Comparison of ENCODE assay signal across 8 cellular contexts in the genomic region with DNA sequence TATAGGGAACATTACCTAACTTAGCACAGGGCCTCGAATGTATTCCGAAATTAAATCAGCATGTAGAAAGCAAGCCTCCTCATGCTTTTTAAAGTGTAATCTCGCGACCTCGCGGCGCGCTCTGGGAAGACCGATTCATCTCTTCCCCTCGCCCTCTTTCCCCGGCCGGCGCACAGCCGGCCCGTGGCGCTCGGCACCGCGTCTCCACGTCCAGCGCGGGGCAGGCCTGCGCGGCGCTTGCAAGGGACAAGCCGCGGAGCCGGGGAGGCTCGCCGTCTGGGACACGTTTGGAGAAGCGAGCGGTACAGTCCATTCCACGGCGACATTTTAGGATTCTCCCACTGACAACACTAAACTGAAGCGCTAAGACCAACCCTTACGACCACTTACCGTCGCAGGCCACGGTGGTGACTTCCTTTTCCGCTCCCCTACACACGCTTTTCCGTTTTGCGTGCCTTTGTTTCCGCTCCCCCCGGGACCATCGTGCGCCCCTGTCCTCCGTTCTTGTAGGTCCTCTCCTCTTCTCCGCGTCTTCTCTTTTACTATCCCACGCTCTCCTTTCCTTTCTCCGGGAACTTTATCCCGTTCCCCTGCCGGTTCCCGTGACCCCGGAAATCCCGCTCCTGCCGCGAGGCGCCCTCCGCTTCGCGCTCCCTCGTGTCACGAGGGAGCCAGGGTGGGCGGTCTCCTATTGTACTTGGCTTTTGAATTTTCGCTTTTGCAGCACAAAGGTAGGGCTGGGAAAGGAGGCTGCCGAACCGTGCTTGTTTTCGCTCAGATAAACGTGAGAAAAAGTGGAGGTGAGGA. TPM values are rescaled to one million over a fixed set of nuclear protein-coding genes. Genes with fewer than 3 reads are reported as not detected.
DNase-seq lines count a peak whose midpoint lies in the region; ATAC-seq and TF ChIP-seq lines count a peak whose summit lies in the region.

A gene with protein sequence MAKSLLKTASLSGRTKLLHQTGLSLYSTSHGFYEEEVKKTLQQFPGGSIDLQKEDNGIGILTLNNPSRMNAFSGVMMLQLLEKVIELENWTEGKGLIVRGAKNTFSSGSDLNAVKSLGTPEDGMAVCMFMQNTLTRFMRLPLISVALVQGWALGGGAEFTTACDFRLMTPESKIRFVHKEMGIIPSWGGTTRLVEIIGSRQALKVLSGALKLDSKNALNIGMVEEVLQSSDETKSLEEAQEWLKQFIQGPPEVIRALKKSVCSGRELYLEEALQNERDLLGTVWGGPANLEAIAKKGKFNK (minus strand): TSS at position 664 of the 807 bp plus-strand sequence. CDS start 12,581 bp downstream, outside the sequence.

- no peaks in the 10 kb centered on the region for H3K36me3 ChIP-seq in CD4-positive, CD25-positive, alpha-beta regulatory T cell (ENCODE audit: control insufficient read depth, insufficient read depth, low read length)
- no peaks in the 10 kb centered on the region for H3K36me3 ChIP-seq in endodermal cell (ENCODE audit: control insufficient read depth, insufficient read depth, low read length)

- peaks cover 3% of the 10 kb centered on the region for H3K36me3 Mint-ChIP-seq in CD4-positive, CD25-positive, alpha-beta regulatory T cell
- peaks cover 26% of the 10 kb centered on the region for H3K36me3 Mint-ChIP-seq in activated CD8-positive, alpha-beta T cell treated with anti-CD3 and anti-CD28 coated beads for 36 hours (ENCODE audit: low read depth)
- H3K36me3 Mint-ChIP-seq in endodermal cell (ENCODE audit: low read depth) = peaks cover 5% of the 10 kb centered on the region

- WGBS in endodermal cell (ENCODE audit: insufficient coverage in 1 of 2, insufficient read length in 1 of 2), 2 experiments = 0% methylated on average over 15 to 71 of the region's 72 CpGs

- peak within 1 kb of the TSS; percentile 92 for H3K9ac ChIP-seq in endodermal cell (ENCODE audit: extremely low read depth, low read length, poor library complexity, severe bottlenecking)

- peaks cover 0 to 2% (median 0%) of the 10 kb centered on the region in 7 donors for H3K9me3 Mint-ChIP-seq in CD4-positive, CD25-positive, alpha-beta regulatory T cell
- peaks cover 1% of the 10 kb centered on the region for H3K9me3 Mint-ChIP-seq in activated CD8-positive, alpha-beta T cell treated with anti-CD3 and anti-CD28 coated beads for 36 hours
- H3K9me3 Mint-ChIP-seq in endodermal cell = no peaks in the 10 kb centered on the region

- no peak within 1 kb of the TSS for H3K4me3 Mint-ChIP-seq in CD4-positive, CD25-positive, alpha-beta regulatory T cell
- H3K4me3 Mint-ChIP-seq in activated CD8-positive, alpha-beta T cell treated with anti-CD3 and anti-CD28 coated beads for 36 hours = no peak within 1 kb of the TSS
- H3K4me3 Mint-ChIP-seq in endodermal cell = no peak within 1 kb of the TSS

- peak within 1 kb of the TSS; percentile 100 for H3K4me3 ChIP-seq in CD4-positive, CD25-positive, alpha-beta regulatory T cell (ENCODE audit: low read depth, low read length)
- H3K4me3 ChIP-seq in endodermal cell (ENCODE audit: low read length) = peak within 1 kb of the TSS; percentile 90

- H3K27me3 Mint-ChIP-seq in CD4-positive, CD25-positive, alpha-beta regulatory T cell = no peaks in the 10 kb centered on the region
- H3K27me3 Mint-ChIP-seq in activated CD8-positive, alpha-beta T cell treated with anti-CD3 and anti-CD28 coated beads for 36 hours = no peaks in the 10 kb centered on the region
- H3K27me3 Mint-ChIP-seq in endodermal cell (ENCODE audit: insufficient read depth) = no peaks in the 10 kb centered on the region

- peak within 1 kb of the TSS; percentile 79 for H3K27ac ChIP-seq in CD4-positive, CD25-positive, alpha-beta regulatory T cell (ENCODE audit: insufficient read depth, low read length, poor library complexity, severe bottlenecking)
- H3K27ac ChIP-seq in endodermal cell (ENCODE audit: low read depth, low read length) = peak within 1 kb of the TSS; percentile 91

- peaks cover 45% of the 10 kb centered on the region for H3K4me1 ChIP-seq in CD4-positive, CD25-positive, alpha-beta regulatory T cell (ENCODE audit: control insufficient read depth, insufficient read depth, low read length, poor library complexity, severe bottlenecking)
- H3K4me1 ChIP-seq in endodermal cell (ENCODE audit: control insufficient read depth, insufficient read depth, low read length) = peaks cover 4% of the 10 kb centered on the region

- TF ChIP-seq CTCF in activated CD8-positive, alpha-beta T cell treated with anti-CD3 and anti-CD28 coated beads for 36 hours (IDR thresholded peaks at IDR 0.05) = no peak
- no peak for TF ChIP-seq CTCF in endodermal cell (conservative IDR thresholded peaks at IDR 0.05)

- peak; percentile 89 to 90 for ATAC-seq in CD4-positive, CD25-positive, alpha-beta regulatory T cell (ENCODE audit: low read depth in 2 of 2)
- peak; percentile 71 for ATAC-seq in GM19438 (IDR thresholded peaks at IDR 0.05; ENCODE audit: low read depth, unreplicated experiment)
- peak; percentile 50 for ATAC-seq in HG03565 (IDR thresholded peaks at IDR 0.05; ENCODE audit: unreplicated experiment)
- peak; percentile 90 for ATAC-seq in activated CD8-positive, alpha-beta T cell treated with anti-CD3 and anti-CD28 coated beads for 36 hours

- intact Hi-C loops in activated CD8-positive, alpha-beta T cell treated with anti-CD3 and anti-CD28 coated beads for 36 hours (cut with micrococcal nuclease) = loop anchor here (5.0 to 10.0 kb wide), 3 partner anchors 41 to 172 kb away; a partner anchor contains a TSS

- H3K27me3 ChIP-seq in CD4-positive, CD25-positive, alpha-beta regulatory T cell (ENCODE audit: control insufficient read depth, insufficient read depth, low read length) = no peaks in the 10 kb centered on the region
- no peaks in the 10 kb centered on the region for H3K27me3 ChIP-seq in endodermal cell (ENCODE audit: control insufficient read depth, insufficient read depth, low read length, poor library complexity, severe bottlenecking)

- peaks cover 12 to 24% (median 16%) of the 10 kb centered on the region in 4 donors for H3K4me1 Mint-ChIP-seq in CD4-positive, CD25-positive, alpha-beta regulatory T cell
- H3K4me1 Mint-ChIP-seq in activated CD8-positive, alpha-beta T cell treated with anti-CD3 and anti-CD28 coated beads for 36 hours (ENCODE audit: low read depth) = peaks cover 12% of the 10 kb centered on the region
- H3K4me1 Mint-ChIP-seq in endodermal cell = peaks cover 7% of the 10 kb centered on the region

- peak; percentile 39 to 92 (median 73) for DNase-seq in CD4-positive, CD25-positive, alpha-beta regulatory T cell
- DNase-seq in NCI-H82 treated with DMSO at 0.1 percent for 48 hours (lab: John Stamatoyannopoulos, UW; ENCODE audit: unreplicated experiment) = peak; percentile 50
- DNase-seq in activated CD8-positive, alpha-beta T cell treated with anti-CD3 and anti-CD28 coated beads for 36 hours = peak; percentile 86
- DNase-seq in endodermal cell = peak; percentile 77
- no peak for DNase-seq in mesenteric fat pad (ENCODE audit: low spot score)
- peak; percentile 43 for DNase-seq in stimulated activated CD8-positive, alpha-beta memory T cell treated with anti-CD3 and anti-CD28 coated beads, Interleukin-15, amount 100 ng/mL, for 1 hour (ENCODE audit: low read depth)

- POLR2A ChIA-PET in activated CD8-positive, alpha-beta T cell treated with anti-CD3 and anti-CD28 coated beads for 36 hours (lab: Charles Lee) = interaction anchor here (0.9 to 1.2 kb wide), 3 partner anchors 12 to 75 kb away, joined by 3 to 5 read pairs (median 3); no protein-coding TSS in a partner anchor

- no peak within 1 kb of the TSS for H3K27ac Mint-ChIP-seq in CD4-positive, CD25-positive, alpha-beta regulatory T cell
- no peak within 1 kb of the TSS for H3K27ac Mint-ChIP-seq in activated CD8-positive, alpha-beta T cell treated with anti-CD3 and anti-CD28 coated beads for 36 hours
- no peak within 1 kb of the TSS for H3K27ac Mint-ChIP-seq in endodermal cell

- H3K9me3 ChIP-seq in CD4-positive, CD25-positive, alpha-beta regulatory T cell (ENCODE audit: control insufficient read depth in 2 of 2, low read length in 2 of 2) = no peaks in the 10 kb centered on the region
- H3K9me3 ChIP-seq in endodermal cell (ENCODE audit: control insufficient read depth, low read length) = no peaks in the 10 kb centered on the region

- CTCF ChIA-PET in activated CD8-positive, alpha-beta T cell treated with anti-CD3 and anti-CD28 coated beads for 36 hours (lab: Charles Lee) = interaction anchor here (1.0 to 2.1 kb wide), 4 partner anchors 52 to 174 kb away, joined by 4 to 9 read pairs (median 4); a partner anchor contains a TSS

RNA-seq across cellular contexts. Expression of the gene that starts here (rescaled TPM):
- 22.8 TPM for total RNA-seq in CD4-positive, CD25-positive, alpha-beta regulatory T cell
- polyA plus RNA-seq in CD4-positive, CD25-positive, alpha-beta regulatory T cell = 10 to 100 TPM; 54.6 to 71.7 (median 62.6) TPM
- 10 to 100 TPM; 50.2 to 51.1 TPM for total RNA-seq in activated CD8-positive, alpha-beta T cell treated with anti-CD3 and anti-CD28 coated beads for 36 hours
- 10 to 100 TPM; 45.5 to 58.2 TPM for total RNA-seq in endodermal cell
- 70.2 TPM for polyA plus RNA-seq in endodermal cell (2013, experiment 1 of 2)
- 65.3 TPM for polyA plus RNA-seq in endodermal cell (2013, experiment 2 of 2)
- total RNA-seq in mesenteric fat pad = 70.7 TPM
